ENCODE assay signal across 1 cellular context in the genomic region with DNA sequence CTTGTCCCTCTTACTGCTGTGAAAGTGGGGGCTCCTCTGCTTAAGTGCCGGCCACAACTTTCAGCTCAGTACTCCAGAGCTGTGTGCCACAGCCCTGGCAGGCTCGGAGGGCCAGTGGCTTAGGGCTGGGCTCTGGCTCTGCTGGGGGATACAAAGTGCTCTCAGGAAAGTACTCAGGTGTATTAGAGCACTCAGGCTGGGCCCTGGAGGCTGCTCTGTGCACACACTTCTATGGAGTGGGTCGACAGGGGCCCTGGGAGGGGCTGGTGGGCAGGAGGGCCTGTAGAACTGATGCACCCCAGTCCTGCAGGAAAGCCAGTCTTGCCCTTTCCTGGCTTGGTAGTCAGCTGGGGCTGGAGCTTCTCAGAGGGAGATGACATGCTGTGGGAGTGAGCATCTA.
TF ChIP-seq lines count a peak whose summit lies in the region.

No MANE protein-coding gene starts in this region.

TF ChIP-seq in IMR-90, 13 proteins besides CTCF, POLR2A, EP300 and RAD21:
- TF ChIP-seq RFX5 (IDR thresholded peaks at IDR 0.05; ENCODE audit: low read depth, low read length) (no peak), BHLHE40 (IDR thresholded peaks at IDR 0.05; ENCODE audit: low read depth, low read length) (no peak), RCOR1 (IDR thresholded peaks at IDR 0.05; ENCODE audit: insufficient replicate concordance, low read length) (no peak), MAFK (IDR thresholded peaks at IDR 0.05; ENCODE audit: low read depth, low read length) (no peak), SMC3 (IDR thresholded peaks at IDR 0.05; ENCODE audit: low read depth, low read length) (no peak), FOS (IDR thresholded peaks at IDR 0.05; ENCODE audit: low read depth, low read length) (no peak), NFE2L2 (IDR thresholded peaks at IDR 0.05; ENCODE audit: low read depth, low read length) (no peak), USF2 (IDR thresholded peaks at IDR 0.05; ENCODE audit: low read depth, low read length) (no peak), MXI1 (IDR thresholded peaks at IDR 0.05; ENCODE audit: borderline replicate concordance, low read depth, low read length) (no peak), CHD1 (IDR thresholded peaks at IDR 0.05; ENCODE audit: low read depth, low read length) (no peak), MAZ (IDR thresholded peaks at IDR 0.05; ENCODE audit: borderline replicate concordance, low read depth, low read length) (no peak), CEBPB (IDR thresholded peaks at IDR 0.05; ENCODE audit: low read depth, low read length) (no peak)
- TF ChIP-seq, protein P1, sequence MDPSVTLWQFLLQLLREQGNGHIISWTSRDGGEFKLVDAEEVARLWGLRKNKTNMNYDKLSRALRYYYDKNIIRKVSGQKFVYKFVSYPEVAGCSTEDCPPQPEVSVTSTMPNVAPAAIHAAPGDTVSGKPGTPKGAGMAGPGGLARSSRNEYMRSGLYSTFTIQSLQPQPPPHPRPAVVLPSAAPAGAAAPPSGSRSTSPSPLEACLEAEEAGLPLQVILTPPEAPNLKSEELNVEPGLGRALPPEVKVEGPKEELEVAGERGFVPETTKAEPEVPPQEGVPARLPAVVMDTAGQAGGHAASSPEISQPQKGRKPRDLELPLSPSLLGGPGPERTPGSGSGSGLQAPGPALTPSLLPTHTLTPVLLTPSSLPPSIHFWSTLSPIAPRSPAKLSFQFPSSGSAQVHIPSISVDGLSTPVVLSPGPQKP (IDR thresholded peaks at IDR 0.05; ENCODE audit: borderline replicate concordance, low read depth, low read length), result no peak
